In genomic region chr16:50644730-50645129, GRCh38 we compare ENCODE assay signal across 1 cellular context.
TF ChIP-seq lines count a peak whose summit lies in the region.

No MANE protein-coding gene starts in this region.

TF ChIP-seq in H1, 55 proteins besides CTCF, POLR2A, EP300 and RAD21 (continued from another document):
- TF ChIP-seq, protein P1, sequence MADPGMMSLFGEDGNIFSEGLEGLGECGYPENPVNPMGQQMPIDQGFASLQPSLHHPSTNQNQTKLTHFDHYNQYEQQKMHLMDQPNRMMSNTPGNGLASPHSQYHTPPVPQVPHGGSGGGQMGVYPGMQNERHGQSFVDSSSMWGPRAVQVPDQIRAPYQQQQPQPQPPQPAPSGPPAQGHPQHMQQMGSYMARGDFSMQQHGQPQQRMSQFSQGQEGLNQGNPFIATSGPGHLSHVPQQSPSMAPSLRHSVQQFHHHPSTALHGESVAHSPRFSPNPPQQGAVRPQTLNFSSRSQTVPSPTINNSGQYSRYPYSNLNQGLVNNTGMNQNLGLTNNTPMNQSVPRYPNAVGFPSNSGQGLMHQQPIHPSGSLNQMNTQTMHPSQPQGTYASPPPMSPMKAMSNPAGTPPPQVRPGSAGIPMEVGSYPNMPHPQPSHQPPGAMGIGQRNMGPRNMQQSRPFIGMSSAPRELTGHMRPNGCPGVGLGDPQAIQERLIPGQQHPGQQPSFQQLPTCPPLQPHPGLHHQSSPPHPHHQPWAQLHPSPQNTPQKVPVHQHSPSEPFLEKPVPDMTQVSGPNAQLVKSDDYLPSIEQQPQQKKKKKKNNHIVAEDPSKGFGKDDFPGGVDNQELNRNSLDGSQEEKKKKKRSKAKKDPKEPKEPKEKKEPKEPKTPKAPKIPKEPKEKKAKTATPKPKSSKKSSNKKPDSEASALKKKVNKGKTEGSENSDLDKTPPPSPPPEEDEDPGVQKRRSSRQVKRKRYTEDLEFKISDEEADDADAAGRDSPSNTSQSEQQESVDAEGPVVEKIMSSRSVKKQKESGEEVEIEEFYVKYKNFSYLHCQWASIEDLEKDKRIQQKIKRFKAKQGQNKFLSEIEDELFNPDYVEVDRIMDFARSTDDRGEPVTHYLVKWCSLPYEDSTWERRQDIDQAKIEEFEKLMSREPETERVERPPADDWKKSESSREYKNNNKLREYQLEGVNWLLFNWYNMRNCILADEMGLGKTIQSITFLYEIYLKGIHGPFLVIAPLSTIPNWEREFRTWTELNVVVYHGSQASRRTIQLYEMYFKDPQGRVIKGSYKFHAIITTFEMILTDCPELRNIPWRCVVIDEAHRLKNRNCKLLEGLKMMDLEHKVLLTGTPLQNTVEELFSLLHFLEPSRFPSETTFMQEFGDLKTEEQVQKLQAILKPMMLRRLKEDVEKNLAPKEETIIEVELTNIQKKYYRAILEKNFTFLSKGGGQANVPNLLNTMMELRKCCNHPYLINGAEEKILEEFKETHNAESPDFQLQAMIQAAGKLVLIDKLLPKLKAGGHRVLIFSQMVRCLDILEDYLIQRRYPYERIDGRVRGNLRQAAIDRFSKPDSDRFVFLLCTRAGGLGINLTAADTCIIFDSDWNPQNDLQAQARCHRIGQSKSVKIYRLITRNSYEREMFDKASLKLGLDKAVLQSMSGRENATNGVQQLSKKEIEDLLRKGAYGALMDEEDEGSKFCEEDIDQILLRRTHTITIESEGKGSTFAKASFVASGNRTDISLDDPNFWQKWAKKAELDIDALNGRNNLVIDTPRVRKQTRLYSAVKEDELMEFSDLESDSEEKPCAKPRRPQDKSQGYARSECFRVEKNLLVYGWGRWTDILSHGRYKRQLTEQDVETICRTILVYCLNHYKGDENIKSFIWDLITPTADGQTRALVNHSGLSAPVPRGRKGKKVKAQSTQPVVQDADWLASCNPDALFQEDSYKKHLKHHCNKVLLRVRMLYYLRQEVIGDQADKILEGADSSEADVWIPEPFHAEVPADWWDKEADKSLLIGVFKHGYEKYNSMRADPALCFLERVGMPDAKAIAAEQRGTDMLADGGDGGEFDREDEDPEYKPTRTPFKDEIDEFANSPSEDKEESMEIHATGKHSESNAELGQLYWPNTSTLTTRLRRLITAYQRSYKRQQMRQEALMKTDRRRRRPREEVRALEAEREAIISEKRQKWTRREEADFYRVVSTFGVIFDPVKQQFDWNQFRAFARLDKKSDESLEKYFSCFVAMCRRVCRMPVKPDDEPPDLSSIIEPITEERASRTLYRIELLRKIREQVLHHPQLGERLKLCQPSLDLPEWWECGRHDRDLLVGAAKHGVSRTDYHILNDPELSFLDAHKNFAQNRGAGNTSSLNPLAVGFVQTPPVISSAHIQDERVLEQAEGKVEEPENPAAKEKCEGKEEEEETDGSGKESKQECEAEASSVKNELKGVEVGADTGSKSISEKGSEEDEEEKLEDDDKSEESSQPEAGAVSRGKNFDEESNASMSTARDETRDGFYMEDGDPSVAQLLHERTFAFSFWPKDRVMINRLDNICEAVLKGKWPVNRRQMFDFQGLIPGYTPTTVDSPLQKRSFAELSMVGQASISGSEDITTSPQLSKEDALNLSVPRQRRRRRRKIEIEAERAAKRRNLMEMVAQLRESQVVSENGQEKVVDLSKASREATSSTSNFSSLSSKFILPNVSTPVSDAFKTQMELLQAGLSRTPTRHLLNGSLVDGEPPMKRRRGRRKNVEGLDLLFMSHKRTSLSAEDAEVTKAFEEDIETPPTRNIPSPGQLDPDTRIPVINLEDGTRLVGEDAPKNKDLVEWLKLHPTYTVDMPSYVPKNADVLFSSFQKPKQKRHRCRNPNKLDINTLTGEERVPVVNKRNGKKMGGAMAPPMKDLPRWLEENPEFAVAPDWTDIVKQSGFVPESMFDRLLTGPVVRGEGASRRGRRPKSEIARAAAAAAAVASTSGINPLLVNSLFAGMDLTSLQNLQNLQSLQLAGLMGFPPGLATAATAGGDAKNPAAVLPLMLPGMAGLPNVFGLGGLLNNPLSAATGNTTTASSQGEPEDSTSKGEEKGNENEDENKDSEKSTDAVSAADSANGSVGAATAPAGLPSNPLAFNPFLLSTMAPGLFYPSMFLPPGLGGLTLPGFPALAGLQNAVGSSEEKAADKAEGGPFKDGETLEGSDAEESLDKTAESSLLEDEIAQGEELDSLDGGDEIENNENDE (IDR thresholded peaks at IDR 0.05; ENCODE audit: insufficient replicate concordance, low read length): no peak
- TF ChIP-seq BRCA1 (IDR thresholded peaks at IDR 0.05; ENCODE audit: low read depth, low read length) (no peak), GTF2F1 (IDR thresholded peaks at IDR 0.05; ENCODE audit: borderline replicate concordance, low read depth, low read length) (no peak), HDAC2 (IDR thresholded peaks at IDR 0.05; ENCODE audit: borderline replicate concordance in 1 of 2, low read depth in 2 of 2, low read length in 2 of 2) (no peak), MAFK (IDR thresholded peaks at IDR 0.05; ENCODE audit: low read depth, low read length) (no peak), RXRA (IDR thresholded peaks at IDR 0.05; ENCODE audit: insufficient read depth, low read depth, low read length) (no peak), BACH1 (IDR thresholded peaks at IDR 0.05; ENCODE audit: low read length) (no peak), KDM5A (IDR thresholded peaks at IDR 0.05; ENCODE audit: low read length) (no peak)
